8 cellular contexts compared by ENCODE assay signal in genomic region chr16:88782454-88783390, GRCh38. TPM values are rescaled to one million over a fixed set of nuclear protein-coding genes. Genes with fewer than 3 reads are reported as not detected.
A peak's percentile ranks its signal among the peaks of the same experiment; 100 is the strongest.
DNase-seq lines count a peak whose midpoint lies in the region; ATAC-seq and TF ChIP-seq lines count a peak whose summit lies in the region.

No MANE protein-coding gene starts in this region.

- H3K36me3 ChIP-seq in esophagus squamous epithelium (peaks cover 0 to 5% (median 0%) of the 10 kb centered on the region in 3 donors), sigmoid colon (no peaks in the 10 kb centered on the region)

- no peak for TF ChIP-seq EP300 in sigmoid colon (IDR thresholded peaks at IDR 0.05)

- WGBS in esophagus squamous epithelium, 2 donors = 8 to 14% methylated on average over 1 to 6 of the region's 16 CpGs
- 57 to 71% methylated on average over 16 of the region's 16 CpGs for WGBS in sigmoid colon, 2 donors

- H3K27me3 ChIP-seq in esophagus squamous epithelium (no peaks in the 10 kb centered on the region), sigmoid colon (no peaks in the 10 kb centered on the region)

- H3K4me3 ChIP-seq in esophagus squamous epithelium = peak overlapping the region; percentile 66 to 90 (median 88)
- H3K4me3 ChIP-seq in sigmoid colon = peak overlapping the region; percentile 51 to 87 (median 72)

- peaks cover 49 to 72% (median 58%) of the 10 kb centered on the region in 3 donors for H3K4me1 ChIP-seq in esophagus squamous epithelium
- peaks cover 0 to 70% (median 65%) of the 10 kb centered on the region in 4 donors for H3K4me1 ChIP-seq in sigmoid colon

- H3K27ac ChIP-seq in esophagus squamous epithelium (peak overlapping the region; percentile 93 to 98 (median 94)), sigmoid colon (peak overlapping the region; percentile 89 to 100 (median 96))

- DNase-seq in activated gamma-delta T cell treated with Interleukin-2 at 50 U/mL for 16 hours (peak; percentile 35), activated gamma-delta T cell (lab: John Stamatoyannopoulos, UW) (no peak), esophagus squamous epithelium (lab: John Stamatoyannopoulos, UW) (no peak), sigmoid colon (peak; percentile 80), NCI-H1105 treated with DMSO at 0.1 percent for 48 hours (lab: John Stamatoyannopoulos, UW) (no peak), GM13977 (ENCODE audit: low spot score) (no peak)
- peak; percentile 75 for DNase-seq in activated CD8-positive, alpha-beta memory T cell treated with anti-CD3 and anti-CD28 coated beads, Interleukin-2, amount 50 U/mL, for 24 hours (ENCODE audit: extremely low read depth)

- ATAC-seq in GM19351 (IDR thresholded peaks at IDR 0.05; ENCODE audit: unreplicated experiment) = no peak

- TF ChIP-seq POLR2A in esophagus squamous epithelium (IDR thresholded peaks at IDR 0.05) (peak in 1 of 4 donors; percentile 14), sigmoid colon (IDR thresholded peaks at IDR 0.05) (no peak)

- intact Hi-C loops in esophagus squamous epithelium (cut with DNase I) = no loop called here
- intact Hi-C loops in sigmoid colon (cut with DNase I) = no loop called here

- TF ChIP-seq CTCF in esophagus squamous epithelium (IDR thresholded peaks at IDR 0.05) = no peak
- TF ChIP-seq CTCF in sigmoid colon (IDR thresholded peaks at IDR 0.05) = no peak
- TF ChIP-seq CTCF in GM13977 (IDR thresholded peaks at IDR 0.05; ENCODE audit: extremely low read depth, insufficient read depth, missing control alignments) = no peak

- in situ Hi-C loops in GM13977 (cut with MboI; ENCODE audit: low pct_unique_long_range_greater_than_20kb, low sequenced_read_pairs, unreplicated experiment) = loop anchor here (10.0 kb wide), 1 partner anchor 48 kb away; no protein-coding TSS in a partner anchor

- no peaks in the 10 kb centered on the region for H3K9me3 ChIP-seq in esophagus squamous epithelium
- no peaks in the 10 kb centered on the region for H3K9me3 ChIP-seq in sigmoid colon

RNA-seq across cellular contexts. Expression of gene PIEZO1, which starts 2.3 kb away (rescaled TPM):
- total RNA-seq in esophagus squamous epithelium (100 to 1,000 TPM in 2 of 4 donors, 10 to 100 TPM in 2; 46.0 to 131 (median 103) TPM), sigmoid colon (100 to 1,000 TPM in 3 of 4 donors, 10 to 100 TPM in 1; 97.4 to 242 (median 158) TPM)
- 100 to 1,000 TPM in 1 of 3 donors, 10 to 100 TPM in 2; 18.0 to 169 (median 29.4) TPM for polyA plus RNA-seq in sigmoid colon

RNA-seq across cellular contexts. Expression of gene CDT1, which starts 20.9 kb away (rescaled TPM):
- 10 to 100 TPM in 3 of 4 donors, 1 to 10 TPM in 1; 7.7 to 20.7 (median 11.2) TPM for total RNA-seq in esophagus squamous epithelium
- 1 to 10 TPM in 1 of 4 donors, under 1 TPM in 2, not detected in 1; 0.71 to 3.0 (median 0.81) TPM for total RNA-seq in sigmoid colon
- polyA plus RNA-seq in sigmoid colon = 10 to 100 TPM in 1 of 3 donors, 1 to 10 TPM in 2; 3.6 to 17.4 (median 6.9) TPM

RNA-seq across cellular contexts. Expression of gene APRT, which starts 29.0 kb away (rescaled TPM):
- total RNA-seq in esophagus squamous epithelium = 100 to 1,000 TPM; 186 to 314 (median 250) TPM
- total RNA-seq in sigmoid colon = 10 to 100 TPM; 56.6 to 78.3 (median 62.5) TPM
- 100 to 1,000 TPM; 245 to 329 (median 294) TPM for polyA plus RNA-seq in sigmoid colon

Comparison
In these comparisons a context has a peak if more than half of its experiments do, and no peak if none do; other contexts are left out.
1. DNase-seq: peak in activated gamma-delta T cell treated with Interleukin-2 at 50 U/mL for 16 hours (single experiment), activated CD8-positive, alpha-beta memory T cell treated with anti-CD3 and anti-CD28 coated beads, Interleukin-2, amount 50 U/mL, for 24 hours (single experiment) and sigmoid colon (single experiment); none in activated gamma-delta T cell (single experiment), esophagus squamous epithelium (single experiment), NCI-H1105 treated with DMSO at 0.1 percent for 48 hours (single experiment) and GM13977 (single experiment).